24 cellular contexts compared by ENCODE assay signal in the genomic region with DNA sequence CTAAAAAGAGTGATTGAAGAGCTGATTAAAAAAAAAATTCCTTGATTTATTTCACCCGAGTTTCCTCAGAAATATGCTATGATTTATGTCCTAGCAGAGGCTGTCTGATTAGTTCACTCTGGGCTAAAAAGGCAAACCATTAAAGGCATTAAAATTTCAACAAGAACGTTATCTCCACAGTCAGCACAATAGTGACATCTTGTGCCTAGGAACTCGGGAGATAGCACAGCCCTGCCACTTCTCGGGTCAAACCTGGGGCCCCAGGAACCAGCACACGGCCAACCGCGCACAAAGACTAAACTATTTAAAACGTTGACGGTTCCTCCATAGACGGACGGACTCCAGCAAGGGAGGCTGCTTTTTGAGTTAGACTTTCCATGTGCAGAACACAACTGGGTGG.
A peak's percentile ranks its signal among the peaks of the same experiment; 100 is the strongest.
DNase-seq lines count a peak whose midpoint lies in the region; ATAC-seq and TF ChIP-seq lines count a peak whose summit lies in the region.
"Had no signal": no experiment of that assay in that cellular context is flagged by ENCODE, and none has a peak within 500 bp of the region (broad histone marks: within the 10 kb centered on the region; RNA-seq: fewer than 3 reads in every experiment).

No MANE protein-coding gene starts in this region.

- no peaks in the 10 kb centered on the region for H3K9me3 Mint-ChIP-seq in type B pancreatic cell
- H3K9me3 Mint-ChIP-seq: GM23338 had no signal

- ATAC-seq in right lobe of liver (peak; percentile 76 to 80 (median 78)), GM18858 (IDR thresholded peaks at IDR 0.05; ENCODE audit: unreplicated experiment) (no peak), HG02981 (IDR thresholded peaks at IDR 0.05; ENCODE audit: unreplicated experiment) (no peak)
- ATAC-seq: GM12878, GM23338 had no signal

- TF ChIP-seq POLR2A in adrenal gland (IDR thresholded peaks at IDR 0.05): no peak
- no peak for TF ChIP-seq POLR2A in right lobe of liver (IDR thresholded peaks at IDR 0.05)

- intact Hi-C loops in adrenal gland (cut with DNase I) (loop anchor here in 1 of 2 donors (10.0 kb wide), 1 partner anchor 739 kb away; no protein-coding TSS in a partner anchor), right lobe of liver (cut with DNase I) (no loop called here)

- H3K4me1 ChIP-seq in adrenal gland (replicated peaks in 1 of 2) (no peaks in the 10 kb centered on the region), right lobe of liver (peaks cover 0 to 8% (median 0%) of the 10 kb centered on the region in 4 donors)
- H3K4me1 ChIP-seq: HAP-1 had no signal

- no peaks in the 10 kb centered on the region for H3K36me3 Mint-ChIP-seq in type B pancreatic cell
- H3K36me3 Mint-ChIP-seq: CD4-positive, CD25-positive, alpha-beta regulatory T cell had no signal

- H3K27me3 ChIP-seq in adrenal gland: no peaks in the 10 kb centered on the region
- H3K27me3 ChIP-seq in right lobe of liver: no peaks in the 10 kb centered on the region

- H3K9me3 ChIP-seq in adrenal gland (replicated peaks in 1 of 3): no peaks in the 10 kb centered on the region
- no peaks in the 10 kb centered on the region for H3K9me3 ChIP-seq in right lobe of liver
- H3K9me3 ChIP-seq: HAP-1 had no signal

- TF ChIP-seq CTCF in C4-2B (conservative IDR thresholded peaks at IDR 0.05): no peak
- peak in 5 of 6 experiments; percentile 10 to 51 (median 19) for TF ChIP-seq CTCF in adrenal gland (IDR thresholded peaks at IDR 0.05)
- peak in 2 of 4 donors; percentile 24 to 33 for TF ChIP-seq CTCF in right lobe of liver (IDR thresholded peaks at IDR 0.05)
- TF ChIP-seq CTCF in type B pancreatic cell (conservative IDR thresholded peaks at IDR 0.05): no peak

- no peak overlapping the region for H3K4me3 ChIP-seq in adrenal gland
- no peak overlapping the region for H3K4me3 ChIP-seq in right lobe of liver
- H3K4me3 ChIP-seq: BLaER1 treated with 17β-estradiol and CSF1 and Interleukin-3, amounts not matched to agents 10 nM and 100 nM; GM12878; GM23338; HAP-1 had no signal

- H3K4me1 Mint-ChIP-seq in type B pancreatic cell (ENCODE audit: unreplicated experiment): no peaks in the 10 kb centered on the region
- H3K4me1 Mint-ChIP-seq: B cell; CD4-positive, CD25-positive, alpha-beta regulatory T cell; CD8-positive, alpha-beta memory T cell had no signal

- DNase-seq in adrenal gland (peak in 5 of 7 donors; percentile 30 to 65 (median 46)), left kidney (ENCODE audit: low read depth, low spot score) (peak; percentile 30), right lobe of liver (no peak), type B pancreatic cell (ENCODE audit: extremely low spot score, unreplicated experiment) (no peak), NCI-H1930 (lab: John Stamatoyannopoulos, UW) (no peak)
- DNase-seq: 8988T; CD4-positive, CD25-positive, alpha-beta regulatory T cell; CD8-positive, alpha-beta memory T cell; COR-L47; DMS 273 treated with DMSO at 0.1 percent for 48 hours; DMS53; DND-41; EL; IMR-90; KBM-7 had no signal

- H3K27me3 Mint-ChIP-seq in type B pancreatic cell: peaks cover 4% of the 10 kb centered on the region

- 38 to 62% (median 45%) methylated on average over 8 to 11 of the region's 11 CpGs for WGBS in adrenal gland, 4 donors
- 74% methylated on average over 11 of the region's 11 CpGs for WGBS in right lobe of liver (ENCODE audit: insufficient coverage, low coverage, low lambda C conversion rate, missing lambda C conversion rate)

- H3K4me3 Mint-ChIP-seq in type B pancreatic cell: no peak overlapping the region
- H3K4me3 Mint-ChIP-seq: B cell; CD4-positive, CD25-positive, alpha-beta regulatory T cell; CD8-positive, alpha-beta memory T cell; GM23338 had no signal

- H3K27ac ChIP-seq in C4-2B: peak overlapping the region; percentile 47
- H3K27ac ChIP-seq in adrenal gland: no peak overlapping the region
- H3K27ac ChIP-seq in right lobe of liver: no peak overlapping the region
- H3K27ac ChIP-seq: BLaER1 treated with 17β-estradiol and CSF1 and Interleukin-3, amounts not matched to agents 10 nM and 100 nM; HL-60 had no signal

- H3K27ac Mint-ChIP-seq in type B pancreatic cell: no peak overlapping the region
- H3K27ac Mint-ChIP-seq: B cell; CD4-positive, CD25-positive, alpha-beta regulatory T cell; CD8-positive, alpha-beta memory T cell had no signal

- H3K36me3 ChIP-seq in adrenal gland (replicated peaks in 1 of 2) (no peaks in the 10 kb centered on the region), right lobe of liver (no peaks in the 10 kb centered on the region)
- H3K36me3 ChIP-seq: BLaER1 treated with 17β-estradiol and CSF1 and Interleukin-3, amounts not matched to agents 10 nM and 100 nM; HAP-1 had no signal

Comparison
In these comparisons a context has a peak if more than half of its experiments do, and no peak if none do; other contexts are left out.
1. CTCF ChIP-seq: peak in adrenal gland (5 of 6); none in C4-2B (single experiment) and type B pancreatic cell (single experiment).
2. DNase-seq: peak in adrenal gland (5 of 7) and left kidney (single experiment); none in right lobe of liver (0 of 3), type B pancreatic cell (single experiment) and NCI-H1930 (0 of 2).
3. ATAC-seq: peak in right lobe of liver (4 of 4); none in GM18858 (single experiment) and HG02981 (single experiment).